1 cellular context compared by ENCODE assay signal in the genomic region with DNA sequence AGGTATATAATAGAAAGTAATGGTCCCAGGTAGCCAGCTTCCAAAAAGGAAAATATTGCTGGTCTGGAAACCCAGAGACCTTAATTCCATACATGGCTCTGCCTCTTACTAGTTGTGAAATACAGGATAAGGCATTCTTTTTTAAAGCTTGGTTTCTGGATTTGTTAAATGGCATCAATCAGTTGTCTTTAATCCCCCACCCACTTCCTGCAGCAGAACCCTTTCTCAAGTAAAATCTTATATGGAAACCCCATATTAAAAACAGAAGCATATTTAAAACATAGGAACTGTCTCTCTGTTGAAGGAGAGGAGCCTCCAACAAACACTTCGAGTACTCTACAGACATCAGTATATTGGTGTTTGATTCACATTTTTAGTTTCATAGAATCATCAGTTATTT.
TF ChIP-seq lines count a peak whose summit lies in the region.

No MANE protein-coding gene starts in this region.

TF ChIP-seq in SK-N-SH, 30 proteins besides CTCF, POLR2A, EP300 and RAD21 (continued from another document):
- TF ChIP-seq, protein P1, sequence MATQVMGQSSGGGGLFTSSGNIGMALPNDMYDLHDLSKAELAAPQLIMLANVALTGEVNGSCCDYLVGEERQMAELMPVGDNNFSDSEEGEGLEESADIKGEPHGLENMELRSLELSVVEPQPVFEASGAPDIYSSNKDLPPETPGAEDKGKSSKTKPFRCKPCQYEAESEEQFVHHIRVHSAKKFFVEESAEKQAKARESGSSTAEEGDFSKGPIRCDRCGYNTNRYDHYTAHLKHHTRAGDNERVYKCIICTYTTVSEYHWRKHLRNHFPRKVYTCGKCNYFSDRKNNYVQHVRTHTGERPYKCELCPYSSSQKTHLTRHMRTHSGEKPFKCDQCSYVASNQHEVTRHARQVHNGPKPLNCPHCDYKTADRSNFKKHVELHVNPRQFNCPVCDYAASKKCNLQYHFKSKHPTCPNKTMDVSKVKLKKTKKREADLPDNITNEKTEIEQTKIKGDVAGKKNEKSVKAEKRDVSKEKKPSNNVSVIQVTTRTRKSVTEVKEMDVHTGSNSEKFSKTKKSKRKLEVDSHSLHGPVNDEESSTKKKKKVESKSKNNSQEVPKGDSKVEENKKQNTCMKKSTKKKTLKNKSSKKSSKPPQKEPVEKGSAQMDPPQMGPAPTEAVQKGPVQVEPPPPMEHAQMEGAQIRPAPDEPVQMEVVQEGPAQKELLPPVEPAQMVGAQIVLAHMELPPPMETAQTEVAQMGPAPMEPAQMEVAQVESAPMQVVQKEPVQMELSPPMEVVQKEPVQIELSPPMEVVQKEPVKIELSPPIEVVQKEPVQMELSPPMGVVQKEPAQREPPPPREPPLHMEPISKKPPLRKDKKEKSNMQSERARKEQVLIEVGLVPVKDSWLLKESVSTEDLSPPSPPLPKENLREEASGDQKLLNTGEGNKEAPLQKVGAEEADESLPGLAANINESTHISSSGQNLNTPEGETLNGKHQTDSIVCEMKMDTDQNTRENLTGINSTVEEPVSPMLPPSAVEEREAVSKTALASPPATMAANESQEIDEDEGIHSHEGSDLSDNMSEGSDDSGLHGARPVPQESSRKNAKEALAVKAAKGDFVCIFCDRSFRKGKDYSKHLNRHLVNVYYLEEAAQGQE (IDR thresholded peaks at IDR 0.05; ENCODE audit: low read depth, low read length), result no peak
- TF ChIP-seq JUND (IDR thresholded peaks at IDR 0.05), result no peak
- TF ChIP-seq NFIC (IDR thresholded peaks at IDR 0.05; ENCODE audit: borderline replicate concordance), result no peak
- no peak for TF ChIP-seq RXRA (IDR thresholded peaks at IDR 0.05; ENCODE audit: borderline replicate concordance, low read depth)
- TF ChIP-seq GABPA (IDR thresholded peaks at IDR 0.05; ENCODE audit: low read depth), result no peak
- TF ChIP-seq FOXM1 (IDR thresholded peaks at IDR 0.05; ENCODE audit: low read depth), result no peak
- no peak for TF ChIP-seq NRF1 (IDR thresholded peaks at IDR 0.05; ENCODE audit: low read depth, low read length)
- no peak for TF ChIP-seq TAF1 (IDR thresholded peaks at IDR 0.05; ENCODE audit: borderline replicate concordance, low read depth, low read length)
- TF ChIP-seq MEF2A (IDR thresholded peaks at IDR 0.05; ENCODE audit: borderline replicate concordance, low read depth), result no peak
- no peak for TF ChIP-seq FOSL2 (IDR thresholded peaks at IDR 0.05; ENCODE audit: borderline replicate concordance, low read depth)
- no peak for TF ChIP-seq SIN3A (IDR thresholded peaks at IDR 0.05; ENCODE audit: borderline replicate concordance, low read depth, low read length)
- no peak for TF ChIP-seq RFX5 (IDR thresholded peaks at IDR 0.05; ENCODE audit: low read length)
- TF ChIP-seq MXI1 (IDR thresholded peaks at IDR 0.05; ENCODE audit: low read depth, low read length), result no peak
- TF ChIP-seq, protein P2, sequence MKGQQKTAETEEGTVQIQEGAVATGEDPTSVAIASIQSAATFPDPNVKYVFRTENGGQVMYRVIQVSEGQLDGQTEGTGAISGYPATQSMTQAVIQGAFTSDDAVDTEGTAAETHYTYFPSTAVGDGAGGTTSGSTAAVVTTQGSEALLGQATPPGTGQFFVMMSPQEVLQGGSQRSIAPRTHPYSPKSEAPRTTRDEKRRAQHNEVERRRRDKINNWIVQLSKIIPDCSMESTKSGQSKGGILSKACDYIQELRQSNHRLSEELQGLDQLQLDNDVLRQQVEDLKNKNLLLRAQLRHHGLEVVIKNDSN (IDR thresholded peaks at IDR 0.05; ENCODE audit: borderline replicate concordance, low read depth), result no peak
- no peak for TF ChIP-seq CHD2 (IDR thresholded peaks at IDR 0.05; ENCODE audit: low read length, partially characterized antibody)
- no peak for TF ChIP-seq TCF12 (IDR thresholded peaks at IDR 0.05)
- TF ChIP-seq EZH2phosphoT487 (IDR thresholded peaks at IDR 0.05; ENCODE audit: borderline replicate concordance, low read depth), result no peak
TF ChIP-seq in SK-N-SH: peak in this region for 0.
